Comparison of ENCODE assay signal across 9 cellular contexts in genomic region chr15:41989573-41990242, GRCh38. TPM values are rescaled to one million over a fixed set of nuclear protein-coding genes. Genes with fewer than 3 reads are reported as not detected.
DNase-seq lines count a peak whose midpoint lies in the region; ATAC-seq, FAIRE-seq and TF ChIP-seq lines count a peak whose summit lies in the region.
"Had no signal": no experiment of that assay in that cellular context is flagged by ENCODE, and none has a peak within 500 bp of the region (broad histone marks: within the 10 kb centered on the region; RNA-seq: fewer than 3 reads in every experiment).

No MANE protein-coding gene starts in this region.

- peak; percentile 38 to 82 for DNase-seq in HL-60 (ENCODE audit: low read depth in 1 of 2, low spot score in 1 of 2)
- peak; percentile 69 for DNase-seq in RPMI8226
- DNase-seq in activated T-helper 9 cell treated with anti-CD3 and anti-CD28 coated beads, Interleukin-2, amount 50 U/mL, for 16 hours (ENCODE audit: low read depth) = peak; percentile 76
- DNase-seq in foreskin keratinocyte = peak in 1 of 2 donors; percentile 41
- DNase-seq in nucleus accumbens (lab: John Stamatoyannopoulos, UW) = peak in 51 of 56 donors; percentile 6 to 90 (median 61)
- peak; percentile 85 to 89 for DNase-seq in suprapubic skin (ENCODE audit: low spot score in 2 of 2)

- TF ChIP-seq CTCF in HL-60 (IDR thresholded peaks at IDR 0.05; ENCODE audit: insufficient read depth, low read length) (peak; percentile 95), foreskin keratinocyte (conservative IDR thresholded peaks at IDR 0.05) (peak; percentile 98), suprapubic skin (IDR thresholded peaks at IDR 0.05) (peak; percentile 85 to 99)

- no peak for TF ChIP-seq EP300 in suprapubic skin (IDR thresholded peaks at IDR 0.05)

- FAIRE-seq in G401.6 (lab: Jason Lieb, UNC) = peak; percentile 74

- no peaks in the 10 kb centered on the region for H3K27me3 ChIP-seq in HL-60 (ENCODE audit: insufficient read depth, poor library complexity, severe bottlenecking)
- H3K27me3 ChIP-seq in foreskin keratinocyte = no peaks in the 10 kb centered on the region
- H3K27me3 ChIP-seq in suprapubic skin = no peaks in the 10 kb centered on the region

- H3K4me3 ChIP-seq in HL-60 (replicated peaks; ENCODE audit: insufficient read depth, low read length) = no peak overlapping the region
- H3K4me3 ChIP-seq in suprapubic skin = no peak overlapping the region

- peaks cover under 1% of the 10 kb centered on the region for H3K36me3 ChIP-seq in suprapubic skin

- ATAC-seq in foreskin keratinocyte = peak; percentile 73
- ATAC-seq in GM19328 (IDR thresholded peaks at IDR 0.05; ENCODE audit: unreplicated experiment) = no peak

- TF ChIP-seq POLR2A in suprapubic skin (IDR thresholded peaks at IDR 0.05) = no peak

- H3K27ac ChIP-seq in HL-60 (replicated peaks) (no peak overlapping the region), foreskin keratinocyte (no peak overlapping the region), suprapubic skin (no peak overlapping the region)

- H3K9me3 ChIP-seq in suprapubic skin = no peaks in the 10 kb centered on the region

- WGBS in suprapubic skin = 52% methylated on average over 5 of the region's 9 CpGs

- no peaks in the 10 kb centered on the region for H3K4me1 ChIP-seq in foreskin keratinocyte
- H3K4me1 ChIP-seq in suprapubic skin = no peaks in the 10 kb centered on the region

RNA-seq across cellular contexts. Expression of gene EHD4, which starts 17.4 kb away (rescaled TPM):
- total RNA-seq in foreskin keratinocyte (52.5 and 52.9 TPM in 2 replicates), suprapubic skin (10 to 100 TPM; 16.0 to 31.4 (median 20.9) TPM)
- polyA plus RNA-seq in foreskin keratinocyte = 29.1 and 31.7 TPM in 2 replicates

RNA-seq across cellular contexts. Expression of gene PLA2G4E, which starts 31.1 kb away (rescaled TPM):
- 0.07 and 0.14 TPM in 2 replicates for total RNA-seq in foreskin keratinocyte
- 0.04 TPM in 2 replicates for polyA plus RNA-seq in foreskin keratinocyte
- 100 to 1,000 TPM in 1 of 4 donors, 10 to 100 TPM in 3; 47.9 to 129 (median 60.9) TPM for total RNA-seq in suprapubic skin
- total RNA-seq: glomerular endothelial cell had no signal

Comparison
In these comparisons a context has a peak if more than half of its experiments do, and no peak if none do; other contexts are left out.
1. RNA of gene PLA2G4E, which starts 31.1 kb away (total RNA-seq): 47.9 to 129 TPM in suprapubic skin; 0.07 to 0.14 TPM in foreskin keratinocyte; every median in the first group is over 10 times any median in the second.
2. Peak in every context shown above with its lines, with median percentiles within 50 percentile points of each other: CTCF ChIP-seq.